In genomic region chr6:170176621-170177382, GRCh38 we compare ENCODE assay signal across 8 cellular contexts.
DNase-seq lines count a peak whose midpoint lies in the region; ATAC-seq lines count a peak whose summit lies in the region.
"Had no signal": no experiment of that assay in that cellular context is flagged by ENCODE, and none has a peak within 500 bp of the region (broad histone marks: within the 10 kb centered on the region; RNA-seq: fewer than 3 reads in every experiment).

No MANE protein-coding gene starts in this region.

- no peaks in the 10 kb centered on the region for H3K36me3 Mint-ChIP-seq in activated naive CD4-positive, alpha-beta T cell treated with anti-CD3 and anti-CD28 coated beads, Interleukin-2, amount 50 U/mL, for 24 hours

- peaks cover 2% of the 10 kb centered on the region for H3K27me3 Mint-ChIP-seq in activated naive CD4-positive, alpha-beta T cell treated with anti-CD3 and anti-CD28 coated beads, Interleukin-2, amount 50 U/mL, for 24 hours

- no peak overlapping the region for H3K4me3 ChIP-seq in aorta (ENCODE audit: low read length in 2 of 2)
- H3K4me3 ChIP-seq: hepatocyte had no signal

- H3K9me3 ChIP-seq in aorta (ENCODE audit: control insufficient read depth, low read length), result no peaks in the 10 kb centered on the region

- H3K27ac Mint-ChIP-seq in activated naive CD4-positive, alpha-beta T cell treated with anti-CD3 and anti-CD28 coated beads, Interleukin-2, amount 50 U/mL, for 24 hours, result peak overlapping the region; percentile 90

- H3K27ac ChIP-seq in aorta (ENCODE audit: low read depth in 1 of 2, low read length in 2 of 2), result no peak overlapping the region
- H3K27ac ChIP-seq: hepatocyte had no signal

- 85 to 89% methylated on average over 60 to 64 of the region's 64 CpGs for WGBS in aorta, 2 donors

- no peak overlapping the region for H3K4me3 Mint-ChIP-seq in activated naive CD4-positive, alpha-beta T cell treated with anti-CD3 and anti-CD28 coated beads, Interleukin-2, amount 50 U/mL, for 24 hours

- H3K36me3 ChIP-seq in aorta (ENCODE audit: control insufficient read depth in 1 of 2, insufficient read depth in 2 of 2, low read length in 1 of 2), result no peaks in the 10 kb centered on the region

- no peaks in the 10 kb centered on the region for H3K9me3 Mint-ChIP-seq in activated naive CD4-positive, alpha-beta T cell treated with anti-CD3 and anti-CD28 coated beads, Interleukin-2, amount 50 U/mL, for 24 hours

- DNase-seq in DMS79 treated with DMSO at 0.1 percent for 48 hours (lab: John Stamatoyannopoulos, UW) (peak; percentile 58), NCI-H1417 (lab: John Stamatoyannopoulos, UW) (peak; percentile 9 to 97 (median 92)), posterior vena cava (ENCODE audit: low spot score) (peak; percentile 71), aorta (no peak)

- ATAC-seq in aorta (ENCODE audit: low FRiP score), result no peak
- ATAC-seq in GM21786 (IDR thresholded peaks at IDR 0.05; ENCODE audit: unreplicated experiment), result no peak
- no peak for ATAC-seq in GM21576 (IDR thresholded peaks at IDR 0.05; ENCODE audit: unreplicated experiment)

- H3K27me3 ChIP-seq in aorta (ENCODE audit: control insufficient read depth in 1 of 2, insufficient read depth in 2 of 2, low read length in 1 of 2), result no peaks in the 10 kb centered on the region
- H3K27me3 ChIP-seq: hepatocyte had no signal

- peaks cover under 1% of the 10 kb centered on the region for H3K4me1 Mint-ChIP-seq in activated naive CD4-positive, alpha-beta T cell treated with anti-CD3 and anti-CD28 coated beads, Interleukin-2, amount 50 U/mL, for 24 hours

- H3K4me1 ChIP-seq in aorta (ENCODE audit: control insufficient read depth in 1 of 2, insufficient read depth in 2 of 2, low read length in 2 of 2), result no peaks in the 10 kb centered on the region

- intact Hi-C loops in posterior vena cava (cut with DNase I), result no loop called here
- intact Hi-C loops in aorta (cut with DNase I), result no loop called here

Comparison
In these comparisons a context has a peak if more than half of its experiments do, and no peak if none do; other contexts are left out.
1. DNase-seq: peak in DMS79 treated with DMSO at 0.1 percent for 48 hours (single experiment), NCI-H1417 (3 of 3) and posterior vena cava (single experiment); none in aorta (0 of 2).